9 cellular contexts compared by ENCODE assay signal in genomic region chr20:63574156-63574828, GRCh38. TPM values are rescaled to one million over a fixed set of nuclear protein-coding genes. Genes with fewer than 3 reads are reported as not detected.
DNase-seq lines count a peak whose midpoint lies in the region; ATAC-seq, FAIRE-seq and TF ChIP-seq lines count a peak whose summit lies in the region.
"Had no signal": no experiment of that assay in that cellular context is flagged by ENCODE, and none has a peak within 500 bp of the region (broad histone marks: within the 10 kb centered on the region; RNA-seq: fewer than 3 reads in every experiment).

TSS of gene HELZ2 (minus strand) at chr20:63574239. CDS start at chr20:63572385, 1,854 bp downstream.

- H3K18ac ChIP-seq in H1 (ENCODE audit: extremely low read depth, low read length) (no peak within 1 kb of the TSS; the same call in 1 of the 2 replicates), mesenchymal stem cell (ENCODE audit: low read depth in 1 of 2, low read length in 2 of 2) (peak within 1 kb of the TSS; percentile 50 to 99)

- H3K36me3 ChIP-seq in H1 (ENCODE audit: control insufficient read depth in 2 of 4, insufficient read depth in 4 of 4, low read length in 3 of 4): no peaks in the 10 kb centered on the region
- H3K36me3 ChIP-seq in mesenchymal stem cell (ENCODE audit: control insufficient read depth in 1 of 2, insufficient read depth in 2 of 2, low read depth in 1 of 2, low read length in 2 of 2): peaks cover 8 to 25% of the 10 kb centered on the region in 2 experiments

- TF ChIP-seq EP300 in H1 (IDR thresholded peaks at IDR 0.05; ENCODE audit: borderline replicate concordance in 1 of 2, low read depth in 2 of 2, low read length in 2 of 2): no peak

- TF ChIP-seq CTCF in H1 (IDR thresholded peaks at IDR 0.05; ENCODE audit: control extremely low read depth in 1 of 3, insufficient read depth in 1 of 3, low read depth in 1 of 3, low read length in 3 of 3): no peak

- peak within 1 kb of the TSS; percentile 85 for H4K8ac ChIP-seq in H1 (ENCODE audit: extremely low read depth, insufficient read depth, low read length)
- peak within 1 kb of the TSS; percentile 86 for H4K8ac ChIP-seq in mesenchymal stem cell (ENCODE audit: low read length)

- H4K91ac ChIP-seq in H1 (replicated peaks; ENCODE audit: insufficient read length, low read length): peak within 1 kb of the TSS; percentile 97
- peak within 1 kb of the TSS; percentile 83 for H4K91ac ChIP-seq in mesenchymal stem cell (ENCODE audit: low read length)

- H3K9ac ChIP-seq in H1 (replicated peaks in 1 of 4; ENCODE audit: extremely low read depth in 1 of 4, low read depth in 3 of 4, low read length in 3 of 4) (peak within 1 kb of the TSS in 3 of 4 experiments; percentile 25 to 47 (median 46); a peak in 4 of 7 replicates), mesenchymal stem cell (ENCODE audit: low read length) (peak within 1 kb of the TSS; percentile 89)

- peak; percentile 67 for ATAC-seq in GM21825 (IDR thresholded peaks at IDR 0.05; ENCODE audit: unreplicated experiment)
- ATAC-seq in HG02981 (IDR thresholded peaks at IDR 0.05; ENCODE audit: unreplicated experiment): no peak

- H2BK120ac ChIP-seq in H1 (replicated peaks; ENCODE audit: low read depth, low read length): no peak within 1 kb of the TSS
- H2BK120ac ChIP-seq in mesenchymal stem cell (ENCODE audit: low read depth, low read length): peak within 1 kb of the TSS; percentile 21

- H3K9me3 ChIP-seq in H1 (ENCODE audit: insufficient read depth in 2 of 2, low read depth in 1 of 2, low read length in 1 of 2): no peaks in the 10 kb centered on the region
- no peaks in the 10 kb centered on the region for H3K9me3 ChIP-seq in mesenchymal stem cell (ENCODE audit: control insufficient read depth, low read length)

- H2BK5ac ChIP-seq in H1 (ENCODE audit: low read depth, low read length) (no peak within 1 kb of the TSS), mesenchymal stem cell (ENCODE audit: low read depth, low read length, poor library complexity, severe bottlenecking) (no peak within 1 kb of the TSS)

- peak within 1 kb of the TSS; percentile 63 to 95 for H3K4me2 ChIP-seq in H1 (ENCODE audit: insufficient read depth in 1 of 2, low read depth in 2 of 2, low read length in 2 of 2)
- peak within 1 kb of the TSS; percentile 90 for H3K4me2 ChIP-seq in mesenchymal stem cell (ENCODE audit: low read length, poor library complexity, severe bottlenecking)

- POLR2A ChIA-PET in H1 (lab: Charles Lee; ENCODE audit: partially characterized antibody): interaction anchor here (0.9 to 3.0 kb wide), 5 partner anchors 9 to 53 kb away, joined by 3 to 12 read pairs (median 4); partner anchors contain the start of gene GMEB2

- H3K4me1 ChIP-seq in H1 (replicated peaks in 1 of 4; ENCODE audit: control insufficient read depth in 3 of 4, insufficient read depth in 4 of 4, low read length in 3 of 4) (peaks cover 0 to 6% (median 6%) of the 10 kb centered on the region in 4 experiments; a peak in 6 of 7 replicates), mesenchymal stem cell (ENCODE audit: control insufficient read depth, insufficient read depth, low read depth, low read length) (peaks cover 30% of the 10 kb centered on the region)

- H2AFZ ChIP-seq in H1 (ENCODE audit: low read length): peak within 1 kb of the TSS; percentile 87; the same call in 1 of the 2 replicates
- peak within 1 kb of the TSS; percentile 99 for H2AFZ ChIP-seq in mesenchymal stem cell (ENCODE audit: low read depth, low read length)

- H3K23me2 ChIP-seq in H1 (ENCODE audit: low read depth, low read length): no peaks in the 10 kb centered on the region; the same call in 1 of the 2 replicates

- H3K4me3 ChIP-seq in H1 (ENCODE audit: extremely low read depth in 1 of 4, insufficient read depth in 2 of 4, low read depth in 3 of 4, low read length in 4 of 4) (peak within 1 kb of the TSS; percentile 32 to 77 (median 61)), mesenchymal stem cell (ENCODE audit: insufficient read depth in 1 of 2, low read depth in 1 of 2, low read length in 2 of 2) (peak within 1 kb of the TSS; percentile 71 to 85)

- H3K56ac ChIP-seq in H1 (replicated peaks; ENCODE audit: insufficient read length, low read depth, low read length): peak within 1 kb of the TSS; percentile 30

- TF ChIP-seq RAD21 in H1 (IDR thresholded peaks at IDR 0.05 in 1 of 2, conservative IDR thresholded peaks at IDR 0.05 in 1 of 2; ENCODE audit: low read depth in 2 of 2, low read length in 2 of 2): no peak

- TF ChIP-seq POLR2A in H1 (IDR thresholded peaks at IDR 0.05; ENCODE audit: control extremely low read depth in 1 of 2, low read depth in 2 of 2, low read length in 2 of 2): no peak

- DNase-seq in COLO668 (lab: John Stamatoyannopoulos, UW; ENCODE audit: unreplicated experiment) (peak; percentile 77), NCI-H345 (lab: John Stamatoyannopoulos, UW) (peak; percentile 78), H1 (ENCODE audit: low read depth in 1 of 2, low spot score in 2 of 2) (peak in 1 of 2 experiments; percentile 78), mesenchymal stem cell (peak; percentile 78)
- DNase-seq in activated CD4-positive, alpha-beta T cell treated with anti-CD3 and anti-CD28 coated beads, Interleukin-2, amount 50 U/mL, for 4 hours: peak; percentile 71 to 72
- DNase-seq in stimulated activated CD8-positive, alpha-beta memory T cell treated with anti-CD3 and anti-CD28 coated beads, Interleukin-7, amount 100 ng/mL, for 1 hour (ENCODE audit: low read depth in 2 of 2): peak; percentile 51 to 55

- FAIRE-seq in H1 (lab: Jason Lieb, UNC): no peak
- FAIRE-seq: TTC549 had no signal

- H2BK15ac ChIP-seq in H1 (ENCODE audit: low read length) (no peak within 1 kb of the TSS), mesenchymal stem cell (ENCODE audit: low read depth, poor library complexity, severe bottlenecking) (peak within 1 kb of the TSS; percentile 80)

- H3K27ac ChIP-seq in H1 (ENCODE audit: low read depth, low read length) (no peak within 1 kb of the TSS), mesenchymal stem cell (ENCODE audit: low read length, poor library complexity, severe bottlenecking) (no peak within 1 kb of the TSS)

- no peaks in the 10 kb centered on the region for H3K79me1 ChIP-seq in H1 (ENCODE audit: low read depth, low read length)
- H3K79me1 ChIP-seq in mesenchymal stem cell (replicated peaks; ENCODE audit: low read length, poor library complexity, severe bottlenecking): peaks cover 19% of the 10 kb centered on the region

- CTCF ChIA-PET in H1 (lab: Charles Lee; ENCODE audit: partially characterized antibody): interaction anchor here (0.6 to 3.2 kb wide), 8 partner anchors 12 to 50 kb away, joined by 3 to 20 read pairs (median 3); partner anchors contain the start of gene PTK6

- H2BK20ac ChIP-seq in H1 (ENCODE audit: low read length): peak within 1 kb of the TSS; percentile 61; the same call in 1 of the 2 replicates

- no peak within 1 kb of the TSS for H3K23ac ChIP-seq in H1 (ENCODE audit: insufficient read length)
- H3K23ac ChIP-seq in mesenchymal stem cell (ENCODE audit: low read length in 2 of 2): peak within 1 kb of the TSS in 1 of 2 experiments; percentile 29

- H3K27me3 ChIP-seq in H1 (replicated peaks in 1 of 4; ENCODE audit: control insufficient read depth in 3 of 4, extremely low read depth in 1 of 4, insufficient read depth in 3 of 4, low read length in 3 of 4): no peaks in the 10 kb centered on the region; a peak in 1 of 7 replicates
- H3K27me3 ChIP-seq in mesenchymal stem cell (ENCODE audit: control insufficient read depth in 1 of 2, insufficient read depth in 1 of 2, low read length in 2 of 2): peaks cover 0 to 11% of the 10 kb centered on the region in 2 experiments

- H4K5ac ChIP-seq in H1 (ENCODE audit: insufficient read length, low read depth, low read length): peak within 1 kb of the TSS; percentile 40

- H2AK5ac ChIP-seq in H1 (ENCODE audit: low read depth, low read length) (no peak within 1 kb of the TSS), mesenchymal stem cell (ENCODE audit: low read length, severe bottlenecking) (peak within 1 kb of the TSS; percentile 4)

- H3K14ac ChIP-seq in H1 (ENCODE audit: insufficient read length) (no peak within 1 kb of the TSS), mesenchymal stem cell (ENCODE audit: low read length in 2 of 2) (peak within 1 kb of the TSS in 1 of 2 experiments; percentile 29)

- WGBS in H1 (ENCODE audit: extremely low coverage in 1 of 2, insufficient coverage in 1 of 2, insufficient read length in 1 of 2, insufficient replicate concordance in 2 of 2, low coverage in 1 of 2, low lambda C conversion rate in 2 of 2, missing lambda C conversion rate in 1 of 2), 2 experiments: 23% methylated on average over 18 of the region's 40 CpGs; no CpG with 5 or more reads in 1 of the 2 experiments
- 10% methylated on average over 37 of the region's 40 CpGs for WGBS in mesenchymal stem cell

- peak within 1 kb of the TSS; percentile 32 for H3K4ac ChIP-seq in H1 (replicated peaks; ENCODE audit: insufficient read length, low read depth, low read length)
- peak within 1 kb of the TSS; percentile 39 to 90 for H3K4ac ChIP-seq in mesenchymal stem cell (ENCODE audit: low read depth in 1 of 2, low read length in 2 of 2)

- H3K79me2 ChIP-seq in H1 (ENCODE audit: control insufficient read depth in 1 of 2, insufficient read depth in 2 of 2, low read length in 2 of 2): no peaks in the 10 kb centered on the region

- H2BK12ac ChIP-seq in H1 (ENCODE audit: low read depth, low read length) (peak within 1 kb of the TSS; percentile 68; the same call in 1 of the 2 replicates), mesenchymal stem cell (ENCODE audit: low read length in 2 of 2) (peak within 1 kb of the TSS; percentile 38 to 61)

- H4K20me1 ChIP-seq in H1 (replicated peaks in 1 of 2; ENCODE audit: control insufficient read depth in 1 of 2, insufficient read depth in 2 of 2, low read length in 2 of 2): peaks cover 0 to 3% of the 10 kb centered on the region in 2 experiments

TF ChIP-seq in H1, 55 proteins besides CTCF, POLR2A, EP300 and RAD21 (continues in another document):
- TF ChIP-seq MAFK (IDR thresholded peaks at IDR 0.05; ENCODE audit: low read depth, low read length) (no peak), RBBP5 (IDR thresholded peaks at IDR 0.05; ENCODE audit: borderline replicate concordance, low read depth, low read length) (no peak), KDM4A (IDR thresholded peaks at IDR 0.05; ENCODE audit: low read depth, low read length, severe bottlenecking) (peak; percentile 60), TAF1 (IDR thresholded peaks at IDR 0.05; ENCODE audit: low read depth, low read length) (peak; percentile 8; the same call in 1 of the 2 replicates)

RNA-seq across cellular contexts. Expression of gene HELZ2, which starts in this region (rescaled TPM):
- total RNA-seq in H1 (2021; fragmentation: NEBNext Ultra II Directional; extraction: Animal tissue kit (Norgen Biotek cat#: 25700)): 17.5 and 18.2 TPM in 2 replicates
- 7.9 and 14.0 TPM in 2 replicates for polyA plus RNA-seq in H1 (2011; rRNA removed)
- 10.0 TPM for polyA plus RNA-seq in H1 (2011; cell fraction: cytosol; rRNA removed)
- polyA plus RNA-seq in H1 (2011; cell fraction: nucleus; rRNA removed): 48.4 TPM
- 7.8 to 17.1 TPM (median 14.4 TPM) in 4 replicates for polyA plus RNA-seq in H1 (2012, experiment 1 of 2)
- polyA plus RNA-seq in H1 (2012, experiment 2 of 2): 9.1 TPM
- 9.5 TPM for polyA plus RNA-seq in H1 (2013, experiment 1 of 2)
- polyA plus RNA-seq in H1 (2013, experiment 2 of 2): 8.5 TPM
- 16.0 and 19.4 TPM in 2 replicates for polyA minus RNA-seq in H1 (2011; rRNA and poly(A)+ RNA removed)
- 21.0 TPM for polyA minus RNA-seq in H1 (2011; cell fraction: cytosol; rRNA and poly(A)+ RNA removed)
- 35.2 TPM for polyA minus RNA-seq in H1 (2011; cell fraction: nucleus; rRNA and poly(A)+ RNA removed)
- polyA plus RNA-seq in mesenchymal stem cell (2013, experiment 1 of 2): 8.0 TPM
- polyA plus RNA-seq in mesenchymal stem cell (2013, experiment 2 of 2): 7.9 TPM
